Comparison of ENCODE assay signal across 18 cellular contexts in genomic region chr10:70835895-70836294, GRCh38. TPM values are rescaled to one million over a fixed set of nuclear protein-coding genes. Genes with fewer than 3 reads are reported as not detected.
DNase-seq lines count a peak whose midpoint lies in the region; ATAC-seq and TF ChIP-seq lines count a peak whose summit lies in the region.
"Had no signal": no experiment of that assay in that cellular context is flagged by ENCODE, and none has a peak within 500 bp of the region (broad histone marks: within the 10 kb centered on the region; RNA-seq: fewer than 3 reads in every experiment).

No MANE protein-coding gene starts in this region.

- H3K4me1 ChIP-seq in right cardiac atrium (ENCODE audit: control insufficient read depth, insufficient read depth, low read length) (peaks cover 7% of the 10 kb centered on the region), lower lobe of right lung (peaks cover 37% of the 10 kb centered on the region), Peyer's patch (peaks cover 0 to 26% (median 3%) of the 10 kb centered on the region in 4 donors)

- H3K36me3 Mint-ChIP-seq in chondrocyte (ENCODE audit: low read depth) (peaks cover 9% of the 10 kb centered on the region), CD14-positive monocyte (peaks cover 35 to 40% of the 10 kb centered on the region in 2 donors)

- no peaks in the 10 kb centered on the region for H3K9me3 ChIP-seq in right cardiac atrium (ENCODE audit: control insufficient read depth, low read length)
- H3K9me3 ChIP-seq in lower lobe of right lung: no peaks in the 10 kb centered on the region
- no peaks in the 10 kb centered on the region for H3K9me3 ChIP-seq in Peyer's patch
- H3K9me3 ChIP-seq: breast epithelium had no signal

- TF ChIP-seq CTCF in chondrocyte (IDR thresholded peaks at IDR 0.05): no peak
- TF ChIP-seq CTCF in lower lobe of right lung (IDR thresholded peaks at IDR 0.05): no peak
- TF ChIP-seq CTCF in Peyer's patch (IDR thresholded peaks at IDR 0.05): no peak
- TF ChIP-seq CTCF in CD14-positive monocyte (IDR thresholded peaks at IDR 0.05): no peak

- no peak overlapping the region for H3K4me3 Mint-ChIP-seq in chondrocyte (ENCODE audit: unreplicated experiment)
- H3K4me3 Mint-ChIP-seq in CD14-positive monocyte: no peak overlapping the region
- H3K4me3 Mint-ChIP-seq: activated B cell treated with CpG ODN at 0.5 μM for 24 hours; activated T-cell treated with anti-CD3 and anti-CD28 coated beads, Interleukin-2, amount 50 U/mL, for 4 hours; neural crest cell had no signal

- H3K27ac ChIP-seq in right cardiac atrium (ENCODE audit: low read length) (no peak overlapping the region), lower lobe of right lung (no peak overlapping the region), Peyer's patch (no peak overlapping the region)
- H3K27ac ChIP-seq: breast epithelium, tibial nerve had no signal

- H3K27me3 Mint-ChIP-seq in chondrocyte (ENCODE audit: low read depth) (no peaks in the 10 kb centered on the region), CD14-positive monocyte (ENCODE audit: low read depth in 3 of 3) (no peaks in the 10 kb centered on the region)
- H3K27me3 Mint-ChIP-seq: activated B cell treated with CpG ODN at 0.5 μM for 24 hours had no signal

- H3K4me3 ChIP-seq in right cardiac atrium (ENCODE audit: low read length) (no peak overlapping the region), lower lobe of right lung (no peak overlapping the region), Peyer's patch (no peak overlapping the region)
- H3K4me3 ChIP-seq: breast epithelium, tibial nerve had no signal

- 77% methylated on average over 1 of the region's 1 CpG for WGBS in right cardiac atrium

- peak overlapping the region; percentile 93 for H3K27ac Mint-ChIP-seq in chondrocyte (ENCODE audit: unreplicated experiment)
- no peak overlapping the region for H3K27ac Mint-ChIP-seq in CD14-positive monocyte
- H3K27ac Mint-ChIP-seq: activated B cell treated with CpG ODN at 0.5 μM for 24 hours had no signal

- DNase-seq in right cardiac atrium: no peak
- no peak for DNase-seq in cardiac septum (ENCODE audit: low spot score)
- no peak for DNase-seq in chondrocyte (ENCODE audit: low spot score)
- DNase-seq in lower lobe of right lung: no peak
- DNase-seq in Peyer's patch: no peak
- no peak for DNase-seq in CD14-positive monocyte (ENCODE audit: low spot score)
- DNase-seq: activated B cell treated with CpG ODN at 0.5 μM for 24 hours; activated T-cell treated with anti-CD3 and anti-CD28 coated beads, Interleukin-2, amount 50 U/mL, for 4 hours; hypothalamus; NCI-H1092 treated with DMSO at 0.1 percent for 48 hours; NCI-H2227 treated with DMSO at 0.1 percent for 48 hours had no signal

- no peak for TF ChIP-seq POLR2A in Peyer's patch (IDR thresholded peaks at IDR 0.05)

- no peaks in the 10 kb centered on the region for H3K9me3 Mint-ChIP-seq in chondrocyte (ENCODE audit: low read depth)
- H3K9me3 Mint-ChIP-seq in CD14-positive monocyte: peaks cover 6 to 12% (median 9%) of the 10 kb centered on the region in 7 donors

- H3K36me3 ChIP-seq in lower lobe of right lung: no peaks in the 10 kb centered on the region
- peaks cover 0 to 7% (median 0%) of the 10 kb centered on the region in 3 donors for H3K36me3 ChIP-seq in Peyer's patch
- H3K36me3 ChIP-seq: breast epithelium had no signal

- H3K27me3 ChIP-seq in right cardiac atrium (ENCODE audit: control insufficient read depth, insufficient read depth) (no peaks in the 10 kb centered on the region), lower lobe of right lung (ENCODE audit: low read depth) (no peaks in the 10 kb centered on the region), Peyer's patch (no peaks in the 10 kb centered on the region)
- H3K27me3 ChIP-seq: breast epithelium, tibial nerve had no signal

- ATAC-seq in right cardiac atrium (peak; percentile 32 to 38), lower lobe of right lung (peak; percentile 68 to 78), HG03196 (IDR thresholded peaks at IDR 0.05; ENCODE audit: unreplicated experiment) (no peak), GM21526 (IDR thresholded peaks at IDR 0.05; ENCODE audit: low FRiP score, unreplicated experiment) (no peak)
- ATAC-seq: activated T-cell treated with anti-CD3 and anti-CD28 coated beads, Interleukin-2, amount 50 U/mL, for 4 hours had no signal

- intact Hi-C loops in right cardiac atrium (cut with DNase I): no loop called here
- intact Hi-C loops in cardiac septum (cut with DNase I): no loop called here
- intact Hi-C loops in lower lobe of right lung (cut with DNase I): no loop called here
- intact Hi-C loops in CD14-positive monocyte (cut with micrococcal nuclease): no loop called here

- H3K4me1 Mint-ChIP-seq in chondrocyte (ENCODE audit: low read depth): peaks cover 64% of the 10 kb centered on the region
- peaks cover 47% of the 10 kb centered on the region for H3K4me1 Mint-ChIP-seq in CD14-positive monocyte
- H3K4me1 Mint-ChIP-seq: neural crest cell had no signal

RNA-seq across cellular contexts. Expression of gene SGPL1, which starts 20.1 kb away (rescaled TPM):
- total RNA-seq in right cardiac atrium: 10 to 100 TPM; 12.2 to 20.2 (median 14.6) TPM
- polyA plus RNA-seq in right cardiac atrium: 4.2 TPM
- total RNA-seq in cardiac septum: 17.3 TPM
- total RNA-seq in chondrocyte: 44.2 to 71.8 TPM (median 60.5 TPM) in 3 replicates
- total RNA-seq in lower lobe of right lung: 41.2 TPM
- 100 to 1,000 TPM in 1 of 4 donors, 10 to 100 TPM in 3; 31.4 to 101 (median 82.1) TPM for total RNA-seq in Peyer's patch
- polyA plus RNA-seq in CD14-positive monocyte: 10 to 100 TPM; 26.1 to 26.8 TPM

RNA-seq across cellular contexts. Expression of gene TBATA, which starts 50.7 kb away (rescaled TPM):
- not detected for total RNA-seq in right cardiac atrium
- polyA plus RNA-seq in right cardiac atrium: 0.16 TPM
- total RNA-seq in cardiac septum: not detected
- not detected in 3 replicates for total RNA-seq in chondrocyte
- total RNA-seq in lower lobe of right lung: not detected
- total RNA-seq in Peyer's patch: not detected
- polyA plus RNA-seq in CD14-positive monocyte: not detected
- total RNA-seq: activated B cell treated with CpG ODN at 0.5 μM for 24 hours; activated T-cell treated with anti-CD3 and anti-CD28 coated beads, Interleukin-2, amount 50 U/mL, for 4 hours; breast epithelium; neural crest cell; OCI-LY7; tibial nerve had no signal
- polyA plus RNA-seq: BJ had no signal

RNA-seq across cellular contexts. Expression of gene PCBD1, which starts 52.5 kb away (rescaled TPM):
- total RNA-seq in right cardiac atrium (100 to 1,000 TPM; 102 to 141 (median 134) TPM), cardiac septum (121 TPM), chondrocyte (38.4 to 55.0 TPM (median 49.3 TPM) in 3 replicates), lower lobe of right lung (118 TPM), Peyer's patch (10 to 100 TPM; 38.8 to 63.5 (median 55.9) TPM)
- polyA plus RNA-seq in right cardiac atrium (216 TPM), CD14-positive monocyte (10 to 100 TPM; 21.3 to 28.3 TPM)

Comparison
In these comparisons a context has a peak if more than half of its experiments do, and no peak if none do; other contexts are left out.
1. ATAC-seq: peak in right cardiac atrium (2 of 2) and lower lobe of right lung (2 of 2); none in HG03196 (single experiment) and GM21526 (single experiment).